17 cellular contexts compared by ENCODE assay signal in the genomic region with DNA sequence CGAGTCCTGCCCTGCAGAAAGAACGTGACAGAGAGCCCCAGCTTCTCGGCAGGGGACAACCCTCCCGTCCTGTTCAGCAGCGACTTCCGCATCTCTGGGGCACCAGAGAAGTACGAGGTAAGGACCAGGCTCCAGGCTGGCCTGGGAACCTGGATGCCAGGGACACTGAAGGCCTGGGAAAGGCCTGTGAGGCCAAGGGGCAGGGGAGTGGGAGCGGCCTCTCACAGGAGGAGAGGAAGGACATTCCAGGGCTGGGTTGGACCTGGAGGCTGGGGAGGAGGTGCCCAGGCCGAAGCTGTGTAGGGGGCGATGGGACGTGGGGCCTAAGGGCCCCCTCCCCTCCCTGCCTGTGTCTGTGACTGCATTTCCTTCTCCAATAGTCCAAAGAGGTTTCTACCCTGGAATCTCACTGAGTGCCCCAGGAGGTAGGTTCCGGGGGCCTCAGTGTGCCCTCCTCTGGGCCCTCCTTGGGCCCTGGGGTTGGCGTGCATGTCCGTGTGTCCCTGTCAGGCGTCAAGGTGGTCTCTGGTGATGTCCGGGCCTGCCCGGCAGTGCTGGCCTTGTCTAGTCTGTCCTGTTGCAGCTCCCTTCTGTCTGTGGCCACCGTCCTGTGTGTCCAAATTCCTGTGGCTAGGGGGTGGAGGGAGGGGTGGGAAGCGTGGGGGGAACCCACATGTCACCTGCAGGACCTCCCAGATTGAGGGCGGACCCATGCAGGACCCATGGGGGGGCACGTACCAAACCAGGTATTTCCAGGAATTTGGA. TPM values are rescaled to one million over a fixed set of nuclear protein-coding genes. Genes with fewer than 3 reads are reported as not detected.
"Had no signal": no experiment of that assay in that cellular context is flagged by ENCODE, and none has a peak within 500 bp of the region (broad histone marks: within the 10 kb centered on the region; RNA-seq: fewer than 3 reads in every experiment).

No MANE protein-coding gene starts in this region.

- H3K4me1 ChIP-seq: gastrocnemius medialis, psoas muscle had no signal

- ATAC-seq: activated CD4-positive, CD25-positive, alpha-beta regulatory T cell treated with anti-CD3 and anti-CD28 coated beads, Interleukin-2, amount 50 U/mL, for 24 hours; gastrocnemius medialis; naive thymus-derived CD4-positive, alpha-beta T cell; psoas muscle; sciatic nerve had no signal

- H3K27ac ChIP-seq: epithelial cell of prostate, gastrocnemius medialis, psoas muscle had no signal

- DNase-seq: activated T-cell treated with anti-CD3 and anti-CD28 coated beads, Interleukin-2, amount 50 U/mL, for 1 hour; cortex of kidney; effector memory CD4-positive, alpha-beta T cell; gastrocnemius medialis; naive thymus-derived CD4-positive, alpha-beta T cell; nucleus accumbens; psoas muscle; spleen; stimulated activated CD4-positive, alpha-beta T cell treated with anti-CD3 and anti-CD28 coated beads, Interleukin-2, amount 100 ng/mL, for 24 hours had no signal

- H3K9me3 ChIP-seq: gastrocnemius medialis, psoas muscle, spleen, upper lobe of left lung had no signal

- H3K4me3 ChIP-seq: gastrocnemius medialis, psoas muscle, upper lobe of left lung had no signal

- H3K36me3 ChIP-seq: gastrocnemius medialis, spleen, upper lobe of left lung had no signal

- H3K27me3 ChIP-seq: gastrocnemius medialis, spleen, upper lobe of left lung had no signal

RNA-seq across cellular contexts. Expression of a gene that starts 16.9 kb away (rescaled TPM):
- total RNA-seq: temporal lobe had no signal

RNA-seq across cellular contexts. Expression of a gene that starts 20.1 kb away (rescaled TPM):
- total RNA-seq: mononuclear cell had no signal

RNA-seq across cellular contexts. Expression of a gene that starts 29.8 kb away (rescaled TPM):
- total RNA-seq: gastrocnemius medialis, kidney epithelial cell, lower leg skin, temporal lobe had no signal
- polyA plus RNA-seq: naive thymus-derived CD4-positive, alpha-beta T cell; psoas muscle had no signal

RNA-seq across cellular contexts. Expression of a gene that starts 35.6 kb away (rescaled TPM):
- total RNA-seq: gastrocnemius medialis, lower leg skin, psoas muscle, sciatic nerve, temporal lobe had no signal
- polyA plus RNA-seq: naive thymus-derived CD4-positive, alpha-beta T cell; psoas muscle had no signal
